In the genomic region with DNA sequence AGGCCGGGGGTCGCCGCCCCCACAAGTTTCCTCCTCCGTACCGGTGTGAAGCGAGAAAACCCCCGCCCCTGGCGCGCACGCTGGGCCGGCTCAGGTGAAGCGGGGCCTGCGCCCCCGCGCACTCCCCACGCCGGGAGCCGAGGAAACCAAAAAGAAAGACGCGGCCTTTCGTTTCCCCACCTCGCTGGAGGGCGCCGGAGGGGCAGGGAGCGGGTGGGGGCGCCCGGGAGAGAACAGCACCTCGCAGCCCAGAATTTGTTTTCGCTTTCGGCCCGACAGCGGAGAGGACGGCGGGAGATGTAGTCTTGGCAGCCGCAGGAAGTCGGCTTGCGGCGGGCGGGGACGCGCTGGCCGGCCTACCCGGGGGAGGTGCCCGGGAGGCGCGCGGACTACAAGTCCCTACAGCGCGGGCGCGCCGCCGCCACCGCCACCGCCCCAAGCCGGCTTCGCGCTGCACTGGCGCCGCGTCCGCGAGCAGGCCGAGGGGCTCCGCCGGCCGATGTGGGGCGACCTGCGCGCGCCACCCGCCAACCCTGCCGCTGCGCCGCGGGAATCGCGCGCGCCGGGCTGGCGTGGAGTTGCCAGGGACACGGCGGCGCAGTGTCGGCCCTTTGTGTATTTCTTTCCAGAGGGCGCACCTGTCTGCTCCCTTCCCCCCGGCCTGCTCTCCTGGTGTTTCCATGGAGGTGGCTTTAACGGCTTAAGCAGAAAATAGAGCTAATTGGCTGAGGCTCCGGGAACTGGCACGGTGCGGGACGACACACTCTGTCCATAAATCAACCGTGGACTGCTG, we compare ENCODE assay signal across 8 cellular contexts. TPM values are rescaled to one million over a fixed set of nuclear protein-coding genes. Genes with fewer than 3 reads are reported as not detected.
DNase-seq lines count a peak whose midpoint lies in the region; FAIRE-seq and TF ChIP-seq lines count a peak whose summit lies in the region.

A gene with protein sequence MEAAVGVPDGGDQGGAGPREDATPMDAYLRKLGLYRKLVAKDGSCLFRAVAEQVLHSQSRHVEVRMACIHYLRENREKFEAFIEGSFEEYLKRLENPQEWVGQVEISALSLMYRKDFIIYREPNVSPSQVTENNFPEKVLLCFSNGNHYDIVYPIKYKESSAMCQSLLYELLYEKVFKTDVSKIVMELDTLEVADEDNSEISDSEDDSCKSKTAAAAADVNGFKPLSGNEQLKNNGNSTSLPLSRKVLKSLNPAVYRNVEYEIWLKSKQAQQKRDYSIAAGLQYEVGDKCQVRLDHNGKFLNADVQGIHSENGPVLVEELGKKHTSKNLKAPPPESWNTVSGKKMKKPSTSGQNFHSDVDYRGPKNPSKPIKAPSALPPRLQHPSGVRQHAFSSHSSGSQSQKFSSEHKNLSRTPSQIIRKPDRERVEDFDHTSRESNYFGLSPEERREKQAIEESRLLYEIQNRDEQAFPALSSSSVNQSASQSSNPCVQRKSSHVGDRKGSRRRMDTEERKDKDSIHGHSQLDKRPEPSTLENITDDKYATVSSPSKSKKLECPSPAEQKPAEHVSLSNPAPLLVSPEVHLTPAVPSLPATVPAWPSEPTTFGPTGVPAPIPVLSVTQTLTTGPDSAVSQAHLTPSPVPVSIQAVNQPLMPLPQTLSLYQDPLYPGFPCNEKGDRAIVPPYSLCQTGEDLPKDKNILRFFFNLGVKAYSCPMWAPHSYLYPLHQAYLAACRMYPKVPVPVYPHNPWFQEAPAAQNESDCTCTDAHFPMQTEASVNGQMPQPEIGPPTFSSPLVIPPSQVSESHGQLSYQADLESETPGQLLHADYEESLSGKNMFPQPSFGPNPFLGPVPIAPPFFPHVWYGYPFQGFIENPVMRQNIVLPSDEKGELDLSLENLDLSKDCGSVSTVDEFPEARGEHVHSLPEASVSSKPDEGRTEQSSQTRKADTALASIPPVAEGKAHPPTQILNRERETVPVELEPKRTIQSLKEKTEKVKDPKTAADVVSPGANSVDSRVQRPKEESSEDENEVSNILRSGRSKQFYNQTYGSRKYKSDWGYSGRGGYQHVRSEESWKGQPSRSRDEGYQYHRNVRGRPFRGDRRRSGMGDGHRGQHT (minus strand): TSS at position 292 of the 793 bp plus-strand sequence. CDS start 616 bp downstream, outside the sequence.

- TF ChIP-seq CTCF in Loucy (conservative IDR thresholded peaks at IDR 0.05; ENCODE audit: low read length): peak; percentile 22; the same call in 1 of the 2 replicates
- peak; percentile 16 for TF ChIP-seq CTCF in fibroblast of the aortic adventitia (IDR thresholded peaks at IDR 0.05; ENCODE audit: insufficient read depth, low read length)
- peak in 1 of 3 experiments; percentile 14 for TF ChIP-seq CTCF in nephron (IDR thresholded peaks at IDR 0.05; ENCODE audit: unreplicated experiment in 3 of 3)

- peak; percentile 41 for FAIRE-seq in H54 (lab: Jason Lieb, UNC)

- H3K9me3 ChIP-seq in Loucy (ENCODE audit: insufficient read depth, low read depth, low read length): no peaks in the 10 kb centered on the region

- H2AFZ ChIP-seq in Loucy (ENCODE audit: low read length): peak within 1 kb of the TSS; percentile 79

- H3K4me2 ChIP-seq in Loucy (ENCODE audit: low read depth, low read length, poor library complexity, severe bottlenecking): peak within 1 kb of the TSS; percentile 98

- no peaks in the 10 kb centered on the region for H3K9me3 Mint-ChIP-seq in nephron
- H3K9me3 Mint-ChIP-seq in stimulated activated naive CD8-positive, alpha-beta T cell treated with anti-CD3 and anti-CD28 coated beads, Interleukin-15, Interleukin-2, amounts not matched to agents 100 ng/mL and 50 ng/mL, for 24 hours: no peaks in the 10 kb centered on the region

- peak within 1 kb of the TSS; percentile 94 to 98 (median 98) for H3K27ac Mint-ChIP-seq in nephron
- peak within 1 kb of the TSS; percentile 96 for H3K27ac Mint-ChIP-seq in stimulated activated naive CD8-positive, alpha-beta T cell treated with anti-CD3 and anti-CD28 coated beads, Interleukin-15, Interleukin-2, amounts not matched to agents 100 ng/mL and 50 ng/mL, for 24 hours

- peak; percentile 62 for TF ChIP-seq POLR2A in H54 (IDR thresholded peaks at IDR 0.05; ENCODE audit: low read depth, low read length)
- TF ChIP-seq POLR2A in Raji (IDR thresholded peaks at IDR 0.05; ENCODE audit: insufficient read depth, low read depth, low read length): peak; percentile 74

- peak within 1 kb of the TSS; percentile 96 to 100 (median 98) for H3K4me3 Mint-ChIP-seq in nephron
- H3K4me3 Mint-ChIP-seq in stimulated activated naive CD8-positive, alpha-beta T cell treated with anti-CD3 and anti-CD28 coated beads, Interleukin-15, Interleukin-2, amounts not matched to agents 100 ng/mL and 50 ng/mL, for 24 hours: peak within 1 kb of the TSS; percentile 90

- H3K36me3 ChIP-seq in Loucy (ENCODE audit: insufficient read depth, low read length): no peaks in the 10 kb centered on the region

- peak within 1 kb of the TSS; percentile 81 for H3K9ac ChIP-seq in Loucy (ENCODE audit: low read depth, low read length, poor library complexity, severe bottlenecking)

- no peaks in the 10 kb centered on the region for H3F3A ChIP-seq in Loucy (ENCODE audit: low read depth)

- peaks cover 38% of the 10 kb centered on the region for H4K20me1 ChIP-seq in Loucy (ENCODE audit: insufficient read depth, low read length, poor library complexity, severe bottlenecking)

- H3K36me3 Mint-ChIP-seq in nephron (ENCODE audit: low read depth): no peaks in the 10 kb centered on the region
- peaks cover 22% of the 10 kb centered on the region for H3K36me3 Mint-ChIP-seq in stimulated activated naive CD8-positive, alpha-beta T cell treated with anti-CD3 and anti-CD28 coated beads, Interleukin-15, Interleukin-2, amounts not matched to agents 100 ng/mL and 50 ng/mL, for 24 hours (ENCODE audit: low read depth)

- H3K4me3 ChIP-seq in Loucy (ENCODE audit: low read length, poor library complexity, severe bottlenecking): peak within 1 kb of the TSS; percentile 97
- peak within 1 kb of the TSS; percentile 73 for H3K4me3 ChIP-seq in fibroblast of the aortic adventitia (ENCODE audit: low read depth, low read length)

- peaks cover 50% of the 10 kb centered on the region for H3K79me2 ChIP-seq in Loucy (ENCODE audit: insufficient read depth, low read length)

- no peaks in the 10 kb centered on the region for H3K9me2 ChIP-seq in Loucy (replicated peaks; ENCODE audit: low read depth, low read length)

- DNase-seq in ELR (ENCODE audit: low read depth): peak; percentile 91
- peak; percentile 72 for DNase-seq in H54 (ENCODE audit: insufficient read length, low spot score)
- DNase-seq in activated effector memory CD4-positive, alpha-beta T cell treated with Interleukin-2 at 50 U/mL for 16 hours: peak; percentile 92
- DNase-seq in fibroblast of the aortic adventitia (ENCODE audit: low read depth): peak; percentile 93

- H3K4me1 Mint-ChIP-seq in nephron: peaks cover 33% of the 10 kb centered on the region
- H3K4me1 Mint-ChIP-seq in stimulated activated naive CD8-positive, alpha-beta T cell treated with anti-CD3 and anti-CD28 coated beads, Interleukin-15, Interleukin-2, amounts not matched to agents 100 ng/mL and 50 ng/mL, for 24 hours (ENCODE audit: low read depth): peaks cover 37% of the 10 kb centered on the region

- no peaks in the 10 kb centered on the region for H3K27me3 ChIP-seq in Loucy (ENCODE audit: insufficient read depth, low read length, poor library complexity, severe bottlenecking)

- H3K4me1 ChIP-seq in Loucy (ENCODE audit: insufficient read depth, low read length, poor library complexity, severe bottlenecking): peaks cover 33% of the 10 kb centered on the region

- no peaks in the 10 kb centered on the region for H3K27me3 Mint-ChIP-seq in nephron (ENCODE audit: low read depth)
- no peaks in the 10 kb centered on the region for H3K27me3 Mint-ChIP-seq in stimulated activated naive CD8-positive, alpha-beta T cell treated with anti-CD3 and anti-CD28 coated beads, Interleukin-15, Interleukin-2, amounts not matched to agents 100 ng/mL and 50 ng/mL, for 24 hours

RNA-seq across cellular contexts. Expression of the gene that starts here (rescaled TPM):
- 36.1 and 45.1 TPM in 2 replicates for total RNA-seq in fibroblast of the aortic adventitia (ENCODE audit: low replicate concordance)

Comparison
In these comparisons a context has a peak if more than half of its experiments do, and no peak if none do; other contexts are left out.
1. Peak in every context shown above with its lines: DNase-seq and H3K4me3 ChIP-seq.